Comparison of ENCODE assay signal across 1 cellular context in the genomic region with DNA sequence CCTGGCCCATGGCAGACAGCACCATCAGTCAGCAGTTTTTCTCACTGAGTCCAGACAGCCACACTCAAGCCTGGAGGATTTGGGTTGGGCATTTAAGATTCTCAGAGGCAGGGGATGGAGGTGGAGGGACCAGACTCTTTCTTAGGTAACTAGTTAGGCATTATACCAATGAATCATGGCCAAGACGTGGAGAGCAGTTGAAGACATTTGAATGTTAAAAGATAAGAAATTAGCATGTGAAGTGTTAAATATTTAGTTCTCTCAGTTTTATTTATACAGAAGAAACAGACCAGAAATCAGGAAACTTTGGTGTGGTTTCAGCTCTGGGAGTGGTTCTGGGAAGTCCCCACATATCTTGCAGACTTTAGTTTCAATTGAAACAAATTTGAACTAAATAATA.
TF ChIP-seq lines count a peak whose summit lies in the region.

No MANE protein-coding gene starts in this region.

TF ChIP-seq in GM23338, 12 proteins besides CTCF, POLR2A, EP300 and RAD21:
- TF ChIP-seq, protein P1, sequence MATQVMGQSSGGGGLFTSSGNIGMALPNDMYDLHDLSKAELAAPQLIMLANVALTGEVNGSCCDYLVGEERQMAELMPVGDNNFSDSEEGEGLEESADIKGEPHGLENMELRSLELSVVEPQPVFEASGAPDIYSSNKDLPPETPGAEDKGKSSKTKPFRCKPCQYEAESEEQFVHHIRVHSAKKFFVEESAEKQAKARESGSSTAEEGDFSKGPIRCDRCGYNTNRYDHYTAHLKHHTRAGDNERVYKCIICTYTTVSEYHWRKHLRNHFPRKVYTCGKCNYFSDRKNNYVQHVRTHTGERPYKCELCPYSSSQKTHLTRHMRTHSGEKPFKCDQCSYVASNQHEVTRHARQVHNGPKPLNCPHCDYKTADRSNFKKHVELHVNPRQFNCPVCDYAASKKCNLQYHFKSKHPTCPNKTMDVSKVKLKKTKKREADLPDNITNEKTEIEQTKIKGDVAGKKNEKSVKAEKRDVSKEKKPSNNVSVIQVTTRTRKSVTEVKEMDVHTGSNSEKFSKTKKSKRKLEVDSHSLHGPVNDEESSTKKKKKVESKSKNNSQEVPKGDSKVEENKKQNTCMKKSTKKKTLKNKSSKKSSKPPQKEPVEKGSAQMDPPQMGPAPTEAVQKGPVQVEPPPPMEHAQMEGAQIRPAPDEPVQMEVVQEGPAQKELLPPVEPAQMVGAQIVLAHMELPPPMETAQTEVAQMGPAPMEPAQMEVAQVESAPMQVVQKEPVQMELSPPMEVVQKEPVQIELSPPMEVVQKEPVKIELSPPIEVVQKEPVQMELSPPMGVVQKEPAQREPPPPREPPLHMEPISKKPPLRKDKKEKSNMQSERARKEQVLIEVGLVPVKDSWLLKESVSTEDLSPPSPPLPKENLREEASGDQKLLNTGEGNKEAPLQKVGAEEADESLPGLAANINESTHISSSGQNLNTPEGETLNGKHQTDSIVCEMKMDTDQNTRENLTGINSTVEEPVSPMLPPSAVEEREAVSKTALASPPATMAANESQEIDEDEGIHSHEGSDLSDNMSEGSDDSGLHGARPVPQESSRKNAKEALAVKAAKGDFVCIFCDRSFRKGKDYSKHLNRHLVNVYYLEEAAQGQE (IDR thresholded peaks at IDR 0.05; ENCODE audit: unreplicated experiment), result no peak
- no peak for TF ChIP-seq ZNF114 (CRISPR knock-in tag; IDR thresholded peaks at IDR 0.05)
- no peak for TF ChIP-seq JUNB (IDR thresholded peaks at IDR 0.05; ENCODE audit: unreplicated experiment)
- TF ChIP-seq, protein P2, sequence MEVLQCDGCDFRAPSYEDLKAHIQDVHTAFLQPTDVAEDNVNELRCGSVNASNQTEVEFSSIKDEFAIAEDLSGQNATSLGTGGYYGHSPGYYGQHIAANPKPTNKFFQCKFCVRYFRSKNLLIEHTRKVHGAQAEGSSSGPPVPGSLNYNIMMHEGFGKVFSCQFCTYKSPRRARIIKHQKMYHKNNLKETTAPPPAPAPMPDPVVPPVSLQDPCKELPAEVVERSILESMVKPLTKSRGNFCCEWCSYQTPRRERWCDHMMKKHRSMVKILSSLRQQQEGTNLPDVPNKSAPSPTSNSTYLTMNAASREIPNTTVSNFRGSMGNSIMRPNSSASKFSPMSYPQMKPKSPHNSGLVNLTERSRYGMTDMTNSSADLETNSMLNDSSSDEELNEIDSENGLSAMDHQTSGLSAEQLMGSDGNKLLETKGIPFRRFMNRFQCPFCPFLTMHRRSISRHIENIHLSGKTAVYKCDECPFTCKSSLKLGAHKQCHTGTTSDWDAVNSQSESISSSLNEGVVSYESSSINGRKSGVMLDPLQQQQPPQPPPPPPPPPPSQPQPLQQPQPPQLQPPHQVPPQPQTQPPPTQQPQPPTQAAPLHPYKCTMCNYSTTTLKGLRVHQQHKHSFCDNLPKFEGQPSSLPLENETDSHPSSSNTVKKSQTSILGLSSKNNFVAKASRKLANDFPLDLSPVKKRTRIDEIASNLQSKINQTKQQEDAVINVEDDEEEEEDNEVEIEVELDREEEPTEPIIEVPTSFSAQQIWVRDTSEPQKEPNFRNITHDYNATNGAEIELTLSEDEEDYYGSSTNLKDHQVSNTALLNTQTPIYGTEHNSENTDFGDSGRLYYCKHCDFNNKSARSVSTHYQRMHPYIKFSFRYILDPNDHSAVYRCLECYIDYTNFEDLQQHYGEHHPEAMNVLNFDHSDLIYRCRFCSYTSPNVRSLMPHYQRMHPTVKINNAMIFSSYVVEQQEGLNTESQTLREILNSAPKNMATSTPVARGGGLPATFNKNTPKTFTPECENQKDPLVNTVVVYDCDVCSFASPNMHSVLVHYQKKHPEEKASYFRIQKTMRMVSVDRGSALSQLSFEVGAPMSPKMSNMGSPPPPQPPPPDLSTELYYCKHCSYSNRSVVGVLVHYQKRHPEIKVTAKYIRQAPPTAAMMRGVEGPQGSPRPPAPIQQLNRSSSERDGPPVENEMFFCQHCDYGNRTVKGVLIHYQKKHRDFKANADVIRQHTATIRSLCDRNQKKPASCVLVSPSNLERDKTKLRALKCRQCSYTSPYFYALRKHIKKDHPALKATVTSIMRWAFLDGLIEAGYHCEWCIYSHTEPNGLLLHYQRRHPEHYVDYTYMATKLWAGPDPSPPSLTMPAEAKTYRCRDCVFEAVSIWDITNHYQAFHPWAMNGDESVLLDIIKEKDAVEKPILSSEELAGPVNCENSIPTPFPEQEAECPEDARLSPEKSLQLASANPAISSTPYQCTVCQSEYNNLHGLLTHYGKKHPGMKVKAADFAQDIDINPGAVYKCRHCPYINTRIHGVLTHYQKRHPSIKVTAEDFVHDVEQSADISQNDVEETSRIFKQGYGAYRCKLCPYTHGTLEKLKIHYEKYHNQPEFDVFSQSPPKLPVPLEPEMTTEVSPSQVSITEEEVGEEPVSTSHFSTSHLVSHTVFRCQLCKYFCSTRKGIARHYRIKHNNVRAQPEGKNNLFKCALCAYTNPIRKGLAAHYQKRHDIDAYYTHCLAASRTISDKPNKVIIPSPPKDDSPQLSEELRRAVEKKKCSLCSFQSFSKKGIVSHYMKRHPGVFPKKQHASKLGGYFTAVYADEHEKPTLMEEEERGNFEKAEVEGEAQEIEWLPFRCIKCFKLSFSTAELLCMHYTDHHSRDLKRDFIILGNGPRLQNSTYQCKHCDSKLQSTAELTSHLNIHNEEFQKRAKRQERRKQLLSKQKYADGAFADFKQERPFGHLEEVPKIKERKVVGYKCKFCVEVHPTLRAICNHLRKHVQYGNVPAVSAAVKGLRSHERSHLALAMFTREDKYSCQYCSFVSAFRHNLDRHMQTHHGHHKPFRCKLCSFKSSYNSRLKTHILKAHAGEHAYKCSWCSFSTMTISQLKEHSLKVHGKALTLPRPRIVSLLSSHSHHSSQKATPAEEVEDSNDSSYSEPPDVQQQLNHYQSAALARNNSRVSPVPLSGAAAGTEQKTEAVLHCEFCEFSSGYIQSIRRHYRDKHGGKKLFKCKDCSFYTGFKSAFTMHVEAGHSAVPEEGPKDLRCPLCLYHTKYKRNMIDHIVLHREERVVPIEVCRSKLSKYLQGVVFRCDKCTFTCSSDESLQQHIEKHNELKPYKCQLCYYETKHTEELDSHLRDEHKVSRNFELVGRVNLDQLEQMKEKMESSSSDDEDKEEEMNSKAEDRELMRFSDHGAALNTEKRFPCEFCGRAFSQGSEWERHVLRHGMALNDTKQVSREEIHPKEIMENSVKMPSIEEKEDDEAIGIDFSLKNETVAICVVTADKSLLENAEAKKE (CRISPR knock-in tag; IDR thresholded peaks at IDR 0.05), result no peak
- TF ChIP-seq, protein P3, sequence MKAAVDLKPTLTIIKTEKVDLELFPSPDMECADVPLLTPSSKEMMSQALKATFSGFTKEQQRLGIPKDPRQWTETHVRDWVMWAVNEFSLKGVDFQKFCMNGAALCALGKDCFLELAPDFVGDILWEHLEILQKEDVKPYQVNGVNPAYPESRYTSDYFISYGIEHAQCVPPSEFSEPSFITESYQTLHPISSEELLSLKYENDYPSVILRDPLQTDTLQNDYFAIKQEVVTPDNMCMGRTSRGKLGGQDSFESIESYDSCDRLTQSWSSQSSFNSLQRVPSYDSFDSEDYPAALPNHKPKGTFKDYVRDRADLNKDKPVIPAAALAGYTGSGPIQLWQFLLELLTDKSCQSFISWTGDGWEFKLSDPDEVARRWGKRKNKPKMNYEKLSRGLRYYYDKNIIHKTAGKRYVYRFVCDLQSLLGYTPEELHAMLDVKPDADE (IDR thresholded peaks at IDR 0.05), result no peak
- no peak for TF ChIP-seq ZNF331 (CRISPR knock-in tag; IDR thresholded peaks at IDR 0.05; ENCODE audit: low read depth)
- TF ChIP-seq NANOG (IDR thresholded peaks at IDR 0.05; ENCODE audit: borderline replicate concordance), result no peak
TF ChIP-seq in GM23338: peak in this region for 0.
